40 cellular contexts compared by ENCODE assay signal in the genomic region with DNA sequence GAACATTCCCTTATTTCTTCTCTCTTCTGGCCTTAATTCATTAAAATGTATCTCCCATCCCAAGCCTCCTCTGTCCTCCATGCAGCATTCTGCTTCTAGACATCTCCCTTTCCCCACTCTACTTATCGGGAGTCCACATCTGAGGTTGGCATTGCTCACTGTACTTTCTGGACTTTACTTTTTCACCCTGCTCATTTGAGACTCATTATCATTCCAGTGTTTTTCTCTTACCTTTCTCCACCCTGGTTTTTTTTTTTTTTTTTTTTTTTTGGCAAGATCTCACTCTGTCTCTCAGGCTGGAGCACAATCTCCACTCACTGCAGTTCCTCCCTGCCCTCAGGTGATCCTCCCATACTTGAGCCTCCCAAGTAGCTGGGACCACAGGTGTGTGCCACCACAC. TPM values are rescaled to one million over a fixed set of nuclear protein-coding genes. Genes with fewer than 3 reads are reported as not detected.
"Had no signal": no experiment of that assay in that cellular context is flagged by ENCODE, and none has a peak within 500 bp of the region (broad histone marks: within the 10 kb centered on the region; RNA-seq: fewer than 3 reads in every experiment).

No MANE protein-coding gene starts in this region.

- H3K4me3 ChIP-seq: adrenal gland, body of pancreas, esophagus squamous epithelium, gastroesophageal sphincter, heart right ventricle had no signal

- H3K36me3 Mint-ChIP-seq: activated naive CD4-positive, alpha-beta T cell treated with anti-CD3 and anti-CD28 coated beads, Interleukin-2, amount 50 U/mL, for 24 hours; activated naive CD8-positive, alpha-beta T cell treated with anti-CD3 and anti-CD28 coated beads for 36 hours had no signal

- H3K9me3 Mint-ChIP-seq: activated B cell treated with CpG ODN at 0.5 μM for 24 hours; activated naive CD4-positive, alpha-beta T cell treated with anti-CD3 and anti-CD28 coated beads, Interleukin-2, amount 50 U/mL, for 24 hours; activated naive CD8-positive, alpha-beta T cell treated with anti-CD3 and anti-CD28 coated beads for 36 hours; activated naive CD8-positive, alpha-beta T cell treated with anti-CD3 and anti-CD28 coated beads, Interleukin-2, amount 50 U/mL, for 24 hours; effector memory CD8-positive, alpha-beta T cell had no signal

- H3K4me3 Mint-ChIP-seq: activated B cell treated with CpG ODN at 0.5 μM for 24 hours; activated CD8-positive, alpha-beta memory T cell treated with anti-CD3 and anti-CD28 coated beads, Interleukin-2, amount 10 ng/mL, durations not matched to agents 7 days and 5 days; activated CD8-positive, alpha-beta T cell treated with anti-CD3 and anti-CD28 coated beads, Interleukin-2, amount 10 ng/mL, durations not matched to agents 7 days and 5 days; activated naive CD4-positive, alpha-beta T cell treated with anti-CD3 and anti-CD28 coated beads, Interleukin-2, amount 50 U/mL, for 24 hours; activated naive CD8-positive, alpha-beta T cell treated with anti-CD3 and anti-CD28 coated beads for 36 hours; activated naive CD8-positive, alpha-beta T cell treated with anti-CD3 and anti-CD28 coated beads, Interleukin-2, amount 50 U/mL, for 24 hours; effector memory CD8-positive, alpha-beta T cell had no signal

- H3K36me3 ChIP-seq: adrenal gland, esophagus squamous epithelium, gastroesophageal sphincter, heart right ventricle, WERI-Rb-1 had no signal

- H3K4me1 ChIP-seq: body of pancreas, esophagus squamous epithelium, gastroesophageal sphincter, heart right ventricle had no signal

- DNase-seq: activated B cell treated with CpG ODN at 0.5 μM for 24 hours; activated CD4-positive, alpha-beta T cell treated with anti-CD3 and anti-CD28 coated beads for 48 hours; activated CD4-positive, alpha-beta T cell treated with anti-CD3 and anti-CD28 coated beads, Interleukin-2, amount 50 U/mL, for 1 hour; activated CD4-positive, alpha-beta T cell treated with anti-CD3 and anti-CD28 coated beads, Interleukin-2, amount 50 U/mL, for 48 hours; activated CD8-positive, alpha-beta memory T cell treated with anti-CD3 and anti-CD28 coated beads, Interleukin-2, amount 10 ng/mL, durations not matched to agents 7 days and 5 days; activated CD8-positive, alpha-beta memory T cell treated with anti-CD3 and anti-CD28 coated beads, Interleukin-2, amount 50 U/mL, for 4 hours; activated CD8-positive, alpha-beta T cell treated with anti-CD3 and anti-CD28 coated beads, Interleukin-2, amount 10 ng/mL, durations not matched to agents 7 days and 5 days; activated effector memory CD4-positive, alpha-beta T cell treated with Interleukin-2 at 50 U/mL for 16 hours; activated gamma-delta T cell treated with Interleukin-2 at 50 U/mL for 16 hours; activated naive CD4-positive, alpha-beta T cell treated with Interleukin-2 at 50 U/mL for 16 hours; activated naive CD8-positive, alpha-beta T cell treated with anti-CD3 and anti-CD28 coated beads for 36 hours; activated naive CD8-positive, alpha-beta T cell treated with anti-CD3 and anti-CD28 coated beads, Interleukin-2, amount 50 U/mL, for 24 hours; activated T-cell treated with anti-CD3 and anti-CD28 coated beads, Interleukin-2, amount 50 U/mL, for 1 hour; activated T-cell treated with anti-CD3 and anti-CD28 coated beads, Interleukin-2, amount 50 U/mL, for 48 hours; adrenal gland; amygdala; aorta; body of pancreas; caudate nucleus; cortex of kidney; dermis blood vessel endothelial cell; effector CD4-positive, alpha-beta T cell; effector memory CD8-positive, alpha-beta T cell; esophagus squamous epithelium; foreskin melanocyte; heart right ventricle; T1000; WERI-Rb-1 had no signal

- H3K27me3 ChIP-seq: adrenal gland, body of pancreas, esophagus squamous epithelium, gastroesophageal sphincter, heart right ventricle had no signal

- H3K9me3 ChIP-seq: adrenal gland, body of pancreas, esophagus squamous epithelium, gastroesophageal sphincter, heart right ventricle had no signal

- ATAC-seq: activated CD4-positive, CD25-positive, alpha-beta regulatory T cell treated with anti-CD3 and anti-CD28 coated beads, Interleukin-2, amount 50 U/mL, for 24 hours; activated CD8-positive, alpha-beta memory T cell treated with anti-CD3 and anti-CD28 coated beads, Interleukin-2, amount 10 ng/mL, durations not matched to agents 7 days and 5 days; activated CD8-positive, alpha-beta T cell treated with anti-CD3 and anti-CD28 coated beads, Interleukin-2, amount 10 ng/mL, durations not matched to agents 7 days and 5 days; activated naive CD8-positive, alpha-beta T cell treated with anti-CD3 and anti-CD28 coated beads, Interleukin-2, amount 50 U/mL, for 24 hours; body of pancreas; effector memory CD8-positive, alpha-beta T cell; gastroesophageal sphincter; heart right ventricle had no signal

- H3K27ac Mint-ChIP-seq: activated B cell treated with CpG ODN at 0.5 μM for 24 hours; activated CD8-positive, alpha-beta memory T cell treated with anti-CD3 and anti-CD28 coated beads, Interleukin-2, amount 10 ng/mL, durations not matched to agents 7 days and 5 days; activated CD8-positive, alpha-beta T cell treated with anti-CD3 and anti-CD28 coated beads, Interleukin-2, amount 10 ng/mL, durations not matched to agents 7 days and 5 days; activated naive CD4-positive, alpha-beta T cell treated with anti-CD3 and anti-CD28 coated beads, Interleukin-2, amount 50 U/mL, for 24 hours; activated naive CD8-positive, alpha-beta T cell treated with anti-CD3 and anti-CD28 coated beads for 36 hours; activated naive CD8-positive, alpha-beta T cell treated with anti-CD3 and anti-CD28 coated beads, Interleukin-2, amount 50 U/mL, for 24 hours; effector memory CD8-positive, alpha-beta T cell had no signal

- H3K27ac ChIP-seq: adrenal gland, body of pancreas, esophagus squamous epithelium, gastroesophageal sphincter, heart right ventricle, WERI-Rb-1 had no signal

- H3K27me3 Mint-ChIP-seq: activated CD8-positive, alpha-beta memory T cell treated with anti-CD3 and anti-CD28 coated beads, Interleukin-2, amount 10 ng/mL, durations not matched to agents 7 days and 5 days; activated naive CD4-positive, alpha-beta T cell treated with anti-CD3 and anti-CD28 coated beads, Interleukin-2, amount 50 U/mL, for 24 hours; activated naive CD8-positive, alpha-beta T cell treated with anti-CD3 and anti-CD28 coated beads for 36 hours; effector memory CD8-positive, alpha-beta T cell had no signal

- FAIRE-seq: colon had no signal

- H3K4me1 Mint-ChIP-seq: activated B cell treated with CpG ODN at 0.5 μM for 24 hours; activated naive CD4-positive, alpha-beta T cell treated with anti-CD3 and anti-CD28 coated beads, Interleukin-2, amount 50 U/mL, for 24 hours; activated naive CD8-positive, alpha-beta T cell treated with anti-CD3 and anti-CD28 coated beads for 36 hours had no signal

RNA-seq across cellular contexts. Expression of gene ENPP3, which starts 4.5 kb away (rescaled TPM):
- total RNA-seq: chondrocyte, fibroblast of villous mesenchyme, glomerular endothelial cell had no signal

RNA-seq across cellular contexts. Expression of gene OR2A4, which starts 59.6 kb away (rescaled TPM):
- total RNA-seq: activated B cell treated with CpG ODN at 0.5 μM for 24 hours; activated CD8-positive, alpha-beta memory T cell treated with anti-CD3 and anti-CD28 coated beads for 36 hours; activated CD8-positive, alpha-beta memory T cell treated with anti-CD3 and anti-CD28 coated beads, Interleukin-2, amount 10 ng/mL, durations not matched to agents 7 days and 5 days; activated CD8-positive, alpha-beta T cell treated with anti-CD3 and anti-CD28 coated beads, Interleukin-2, amount 10 ng/mL, durations not matched to agents 7 days and 5 days; activated naive CD8-positive, alpha-beta T cell treated with anti-CD3 and anti-CD28 coated beads for 36 hours; adrenal gland; aorta; body of pancreas; chondrocyte; dermis blood vessel endothelial cell; fibroblast of lung; fibroblast of villous mesenchyme; glomerular endothelial cell; heart right ventricle; T-helper 1 cell treated with Interleukin-12 subunit alpha and Interleukin-12 subunit beta and Interleukin-4 antibody, amounts not matched to agents 30 ng/mL and 1 ng/mL, for 36 hours; T-helper 2 cell treated with Interferon-gamma antibody and Interleukin-4, amounts not matched to agents 100 ng/mL and 5 ng/mL, for 36 hours had no signal
- polyA plus RNA-seq: esophagus, heart right ventricle had no signal
